ENCODE assay signal across 15 cellular contexts in the genomic region with DNA sequence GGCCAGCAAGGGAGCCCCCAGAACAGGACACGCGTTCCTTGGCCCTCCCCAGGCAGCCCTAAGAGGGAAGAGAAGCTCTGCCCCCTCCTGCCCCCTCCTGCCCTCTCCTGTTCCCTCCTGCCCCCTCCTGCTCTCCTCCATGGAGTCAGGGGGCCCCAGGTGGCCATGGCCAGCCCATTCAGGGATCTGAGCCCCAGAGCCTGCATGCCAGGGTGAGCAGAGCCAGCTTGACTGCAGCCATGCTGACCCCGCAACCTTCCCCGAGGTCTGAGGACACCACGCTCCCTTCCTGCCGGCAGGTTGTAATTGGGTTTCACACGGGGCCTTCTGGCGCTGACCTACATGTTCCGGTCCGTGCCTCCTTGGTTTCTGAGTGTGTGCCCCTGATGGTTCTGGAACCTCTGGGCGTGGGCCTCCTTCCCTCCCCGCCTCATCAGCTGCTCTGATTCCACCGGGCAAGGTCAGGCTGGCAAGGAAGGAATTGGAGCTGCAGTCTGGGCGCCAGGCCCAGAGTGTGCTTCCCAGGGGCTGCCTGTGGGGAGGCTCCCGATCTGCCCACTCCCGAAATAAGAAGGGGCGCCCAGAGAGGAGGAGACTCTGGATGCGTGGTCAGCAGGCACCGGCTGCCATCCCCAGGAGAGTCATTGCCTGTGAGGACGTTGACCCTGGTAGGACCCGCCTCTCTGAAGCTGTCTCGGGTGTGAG. TPM values are rescaled to one million over a fixed set of nuclear protein-coding genes. Genes with fewer than 3 reads are reported as not detected.
DNase-seq lines count a peak whose midpoint lies in the region; TF ChIP-seq lines count a peak whose summit lies in the region.
"Had no signal": no experiment of that assay in that cellular context is flagged by ENCODE, and none has a peak within 500 bp of the region (broad histone marks: within the 10 kb centered on the region; RNA-seq: fewer than 3 reads in every experiment).

No MANE protein-coding gene starts in this region.

- peaks cover 4% of the 10 kb centered on the region; the same call in 1 of the 2 replicates for H3K9me3 ChIP-seq in OCI-LY1 (ENCODE audit: low read length)
- no peaks in the 10 kb centered on the region for H3K9me3 ChIP-seq in thymus (ENCODE audit: control insufficient read depth)

- H3K4me1 ChIP-seq in OCI-LY1 (ENCODE audit: insufficient read depth, low read length, severe bottlenecking) (peaks cover 45% of the 10 kb centered on the region), thymus (ENCODE audit: control insufficient read depth, insufficient read depth, low read length) (no peaks in the 10 kb centered on the region)

- H3K9ac ChIP-seq in OCI-LY1 (ENCODE audit: low read length) = no peak overlapping the region

- H3K27ac ChIP-seq in OCI-LY1 (ENCODE audit: low read depth, low read length, poor library complexity, severe bottlenecking) (peak overlapping the region; percentile 89), thymus (ENCODE audit: low read depth) (peak overlapping the region; percentile 19)

- no peaks in the 10 kb centered on the region for H3K79me2 ChIP-seq in OCI-LY1 (ENCODE audit: insufficient read depth, low read length)

- 90% methylated on average over 22 of the region's 22 CpGs for WGBS in thymus

- no peaks in the 10 kb centered on the region for H4K20me1 ChIP-seq in OCI-LY1 (ENCODE audit: insufficient read depth, low read length)

- no peak overlapping the region for H2AFZ ChIP-seq in OCI-LY1 (ENCODE audit: low read length)

- H3K4me2 ChIP-seq in OCI-LY1 (ENCODE audit: low read length) = no peak overlapping the region

- H3K27me3 ChIP-seq in OCI-LY1 (ENCODE audit: insufficient read depth, low read length) = no peaks in the 10 kb centered on the region; the same call in 1 of the 2 replicates
- H3K27me3 ChIP-seq in thymus (ENCODE audit: control insufficient read depth, insufficient read depth) = peaks cover 3% of the 10 kb centered on the region

- no peaks in the 10 kb centered on the region for H3K36me3 ChIP-seq in OCI-LY1 (ENCODE audit: insufficient read depth, low read length)
- H3K36me3 ChIP-seq in thymus (ENCODE audit: control insufficient read depth, insufficient read depth) = no peaks in the 10 kb centered on the region

- DNase-seq in NCI-H2171 treated with DMSO at 0.1 percent for 48 hours (lab: John Stamatoyannopoulos, UW) = peak; percentile 25
- DNase-seq in NCI-H2171 (lab: John Stamatoyannopoulos, UW) = no peak
- DNase-seq in myocyte (ENCODE audit: low read depth) = peak; percentile 36
- no peak for DNase-seq in GF-D8 (lab: John Stamatoyannopoulos, UW)
- DNase-seq in nucleus accumbens (lab: John Stamatoyannopoulos, UW) = no peak
- no peak for DNase-seq in stimulated activated CD4-positive, alpha-beta T cell treated with anti-CD3 and anti-CD28 coated beads, Interleukin-2, amount 100 ng/mL, for 24 hours
- DNase-seq: 8988T, H9, KG1, NCI-H1436, NCI-H2029, NCI-H748 treated with DMSO at 0.1 percent for 48 hours, PC-3 had no signal

- no peak for TF ChIP-seq CTCF in OCI-LY1 (IDR thresholded peaks at IDR 0.05; ENCODE audit: low read length)

- H3K4me3 ChIP-seq in OCI-LY1 (ENCODE audit: low read depth, low read length, poor library complexity, severe bottlenecking) = no peak overlapping the region
- no peak overlapping the region for H3K4me3 ChIP-seq in thymus (ENCODE audit: low read length)

- H3K9me2 ChIP-seq in OCI-LY1 (ENCODE audit: low read depth, low read length) = no peaks in the 10 kb centered on the region

- 0 out of 2 replicates have a peak, but pooled peaks cover 9% of the 10 kb centered on the region for H3F3A ChIP-seq in OCI-LY1 (ENCODE audit: insufficient read depth, low read length)

RNA-seq across cellular contexts. Expression of a gene that starts 23.7 kb away (rescaled TPM):
- total RNA-seq in myocyte = 0.21 and 0.24 TPM in 2 replicates
- 0.16 TPM for polyA plus RNA-seq in myocyte (2012)
- polyA plus RNA-seq in thymus = 1.0 TPM

RNA-seq across cellular contexts. Expression of a gene that starts 44.5 kb away (rescaled TPM):
- 18.0 and 19.6 TPM in 2 replicates for total RNA-seq in myocyte
- 19.2 TPM for polyA plus RNA-seq in myocyte (2012)
- polyA plus RNA-seq in thymus = 8.1 TPM

Comparison
In these comparisons a context has a peak if more than half of its experiments do, and no peak if none do; other contexts are left out.
1. DNase-seq: peak in NCI-H2171 treated with DMSO at 0.1 percent for 48 hours (single experiment) and myocyte (single experiment); none in NCI-H2171 (single experiment), GF-D8 (single experiment), nucleus accumbens (0 of 56) and stimulated activated CD4-positive, alpha-beta T cell treated with anti-CD3 and anti-CD28 coated beads, Interleukin-2, amount 100 ng/mL, for 24 hours (0 of 2).